8 cellular contexts compared by ENCODE assay signal in the genomic region with DNA sequence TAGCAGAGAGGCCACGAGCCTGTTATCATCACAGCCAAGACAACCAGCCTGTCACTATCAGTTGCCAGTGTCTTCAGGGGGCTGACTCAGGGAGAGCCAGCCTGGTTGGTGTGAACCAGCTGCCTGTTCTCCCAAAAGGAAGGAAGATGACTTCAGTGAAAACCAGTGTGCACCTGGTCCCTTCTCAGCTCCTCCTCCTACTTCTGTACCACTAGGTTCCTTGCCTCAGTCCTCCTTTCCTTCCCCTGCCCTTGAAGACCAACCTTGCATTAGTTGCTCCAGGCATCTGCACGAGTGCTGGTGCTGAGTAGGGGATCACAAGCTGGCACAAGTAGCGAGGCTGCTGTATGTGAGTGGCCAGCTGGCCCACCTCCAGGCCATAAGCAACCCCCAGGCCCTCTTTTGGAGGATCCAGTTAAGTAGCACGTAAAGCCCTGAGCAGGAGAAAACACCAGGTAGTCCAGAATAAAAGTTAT. TPM values are rescaled to one million over a fixed set of nuclear protein-coding genes. Genes with fewer than 3 reads are reported as not detected.
A peak's percentile ranks its signal among the peaks of the same experiment; 100 is the strongest.
DNase-seq lines count a peak whose midpoint lies in the region; ATAC-seq and TF ChIP-seq lines count a peak whose summit lies in the region.

No MANE protein-coding gene starts in this region.

- H3K36me3 ChIP-seq in BE2C: peaks cover 23% of the 10 kb centered on the region

- H3K27me3 ChIP-seq in BE2C: no peaks in the 10 kb centered on the region

- TF ChIP-seq CTCF in BE2C (IDR thresholded peaks at IDR 0.05; ENCODE audit: low read depth, low read length): no peak

- no peak overlapping the region for H3K4me3 ChIP-seq in BE2C (ENCODE audit: low read depth, low read length)

- no peaks in the 10 kb centered on the region for H3K9me3 ChIP-seq in BE2C

- H3K4me1 Mint-ChIP-seq in effector memory CD8-positive, alpha-beta T cell (ENCODE audit: low read depth in 2 of 2): peaks cover 0 to 5% of the 10 kb centered on the region in 2 donors

- no peaks in the 10 kb centered on the region for H3K27me3 Mint-ChIP-seq in effector memory CD8-positive, alpha-beta T cell

- no peak overlapping the region for H3K27ac Mint-ChIP-seq in effector memory CD8-positive, alpha-beta T cell

- DNase-seq in BE2C (peak; percentile 56), erythroblast (lab: John Stamatoyannopoulos, UW) (peak; percentile 91 to 96), KG1 (lab: John Stamatoyannopoulos, UW) (no peak), HuH-7.5 (ENCODE audit: low spot score) (no peak)
- DNase-seq in NK-92 treated with Interleukin-12 subunit alpha and Interleukin-12 subunit beta, amount 100 ng/mL, for 24 hours (lab: John Stamatoyannopoulos, UW): no peak
- no peak for DNase-seq in effector memory CD8-positive, alpha-beta T cell

- peaks cover 11% of the 10 kb centered on the region for H3K4me1 ChIP-seq in BE2C

- H3K4me3 Mint-ChIP-seq in effector memory CD8-positive, alpha-beta T cell: no peak overlapping the region

- peaks cover 12% of the 10 kb centered on the region for H3K36me3 Mint-ChIP-seq in effector memory CD8-positive, alpha-beta T cell (ENCODE audit: insufficient read depth)

- no peaks in the 10 kb centered on the region for H3K9me3 Mint-ChIP-seq in effector memory CD8-positive, alpha-beta T cell

- ATAC-seq in GM19023 (IDR thresholded peaks at IDR 0.05; ENCODE audit: unreplicated experiment) (peak; percentile 20), HG03457 (IDR thresholded peaks at IDR 0.05; ENCODE audit: unreplicated experiment) (peak; percentile 24)
- no peak for ATAC-seq in effector memory CD8-positive, alpha-beta T cell (replicated peaks)

- TF ChIP-seq POLR2A in erythroblast (IDR thresholded peaks at IDR 0.05; ENCODE audit: low read length): peak; percentile 84

RNA-seq across cellular contexts. Expression of a gene that starts 8.5 kb away (rescaled TPM):
- polyA plus RNA-seq in BE2C (2012; ENCODE audit: insufficient read depth, insufficient read length, low read depth): 176 TPM

RNA-seq across cellular contexts. Expression of a gene that starts 8.8 kb away (rescaled TPM):
- 26.3 TPM for polyA plus RNA-seq in BE2C (2012; ENCODE audit: insufficient read depth, insufficient read length, low read depth)

RNA-seq across cellular contexts. Expression of a gene that starts 40.5 kb away (rescaled TPM):
- 29.8 TPM for polyA plus RNA-seq in BE2C (2012; ENCODE audit: insufficient read depth, insufficient read length, low read depth)

RNA-seq across cellular contexts. Expression of a gene that starts 41.1 kb away (rescaled TPM):
- 74.4 TPM for polyA plus RNA-seq in BE2C (2012; ENCODE audit: insufficient read depth, insufficient read length, low read depth)

RNA-seq across cellular contexts. Expression of a gene that starts 51.1 kb away (rescaled TPM):
- 138 TPM for polyA plus RNA-seq in BE2C (2012; ENCODE audit: insufficient read depth, insufficient read length, low read depth)

Comparison
In these comparisons a context has a peak if more than half of its experiments do, and no peak if none do; other contexts are left out.
1. DNase-seq: peak in BE2C (single experiment) and erythroblast (2 of 2); none in KG1 (single experiment), NK-92 treated with Interleukin-12 subunit alpha and Interleukin-12 subunit beta, amount 100 ng/mL, for 24 hours (single experiment), effector memory CD8-positive, alpha-beta T cell (0 of 3) and HuH-7.5 (single experiment).